23 cellular contexts compared by ENCODE assay signal in genomic region chr10:89219512-89220218, GRCh38. TPM values are rescaled to one million over a fixed set of nuclear protein-coding genes. Genes with fewer than 3 reads are reported as not detected.
DNase-seq lines count a peak whose midpoint lies in the region; ATAC-seq and TF ChIP-seq lines count a peak whose summit lies in the region.
"Had no signal": no experiment of that assay in that cellular context is flagged by ENCODE, and none has a peak within 500 bp of the region (broad histone marks: within the 10 kb centered on the region; RNA-seq: fewer than 3 reads in every experiment).

No MANE protein-coding gene starts in this region.

- H3K36me3 ChIP-seq in IMR-90 (ENCODE audit: control insufficient read depth, insufficient read depth, low read length), result no peaks in the 10 kb centered on the region; the same call in 1 of the 2 replicates
- peaks cover 7% of the 10 kb centered on the region for H3K36me3 ChIP-seq in CD8-positive, alpha-beta T cell (ENCODE audit: insufficient read depth, low read length)
- H3K36me3 ChIP-seq: gastrocnemius medialis had no signal

- in situ Hi-C loops in IMR-90 (cut with MboI; ENCODE audit: low sequenced_read_pairs), result loop anchor here (10.0 kb wide), 1 partner anchor 385 kb away; no protein-coding TSS in a partner anchor

- H3K4me3 Mint-ChIP-seq in stimulated activated effector memory CD8-positive, alpha-beta T cell treated with anti-CD3 and anti-CD28 coated beads, Interleukin-12 subunit alpha, Interleukin-12 subunit beta, amount 100 ng/mL, for 72 hours, result no peak overlapping the region
- H3K4me3 Mint-ChIP-seq in CD8-positive, alpha-beta T cell, result no peak overlapping the region
- no peak overlapping the region for H3K4me3 Mint-ChIP-seq in chondrocyte (ENCODE audit: unreplicated experiment)
- H3K4me3 Mint-ChIP-seq in activated T-helper 2 cell treated with anti-CD3 and anti-CD28 coated beads, Interferon-gamma antibody, Interleukin-2, Interleukin-4, amounts not matched to agents 10 μg/mL and 5 μg/mL and 100 μg/mL, durations not matched to agents 14 hours and 24 hours and 36 hours (ENCODE audit: low read depth), result no peak overlapping the region
- H3K4me3 Mint-ChIP-seq: nephron; T-helper 2 cell treated with Interferon-gamma antibody and Interleukin-4, amounts not matched to agents 5 μg/mL and 100 μg/mL, for 36 hours had no signal

- no peak for TF ChIP-seq CTCF in IMR-90 (conservative IDR thresholded peaks at IDR 0.05; ENCODE audit: low read depth, low read length)
- TF ChIP-seq CTCF in CD8-positive, alpha-beta T cell (IDR thresholded peaks at IDR 0.05), result no peak
- TF ChIP-seq CTCF in GM10248 (IDR thresholded peaks at IDR 0.05; ENCODE audit: control extremely low read depth, extremely low read depth, low read depth, missing control alignments), result no peak
- TF ChIP-seq CTCF in chondrocyte (IDR thresholded peaks at IDR 0.05), result no peak

- POLR2A ChIA-PET in IMR-90 (lab: Charles Lee; ENCODE audit: unreplicated experiment), result no interaction called here
- POLR2A ChIA-PET in CD8-positive, alpha-beta T cell (lab: Charles Lee), result no interaction called here
- POLR2A ChIA-PET in GM10248 (lab: Yijun Ruan, JAX), result no interaction called here

- H3K4ac ChIP-seq in IMR-90 (ENCODE audit: low read depth, low read length), result no peak overlapping the region

- H3K9ac ChIP-seq in IMR-90 (ENCODE audit: low read depth, low read length), result no peak overlapping the region
- H3K9ac ChIP-seq: parathyroid adenoma, SK-N-SH had no signal

- H3K18ac ChIP-seq in IMR-90 (ENCODE audit: low read depth, low read length), result no peak overlapping the region

- no peak overlapping the region for H2BK15ac ChIP-seq in IMR-90 (ENCODE audit: low read depth, low read length)

- H3K9me3 ChIP-seq in IMR-90 (ENCODE audit: control insufficient read depth, insufficient read depth, low read length), result no peaks in the 10 kb centered on the region
- no peaks in the 10 kb centered on the region for H3K9me3 ChIP-seq in CD8-positive, alpha-beta T cell (ENCODE audit: low read length)
- H3K9me3 ChIP-seq: gastrocnemius medialis, SK-N-SH, suprapubic skin had no signal

- H3K14ac ChIP-seq in IMR-90 (replicated peaks; ENCODE audit: low read depth, low read length), result no peak overlapping the region

- ATAC-seq in IMR-90 (ENCODE audit: low read depth), result peak; percentile 33; the same call in 1 of the 2 replicates
- peak; percentile 13 for ATAC-seq in stimulated activated effector memory CD8-positive, alpha-beta T cell treated with anti-CD3 and anti-CD28 coated beads, Interleukin-12 subunit alpha, Interleukin-12 subunit beta, amount 100 ng/mL, for 72 hours
- no peak for ATAC-seq in CD8-positive, alpha-beta T cell
- ATAC-seq: gastrocnemius medialis, K562 had no signal

- intact Hi-C loops in IMR-90 (cut with micrococcal nuclease) (loop anchor here (5.0 kb wide), 1 partner anchor 652 kb away; no protein-coding TSS in a partner anchor), head of caudate nucleus (cut with DNase I) (loop anchor here (5.0 to 10.0 kb wide), 4 partner anchors 33 to 385 kb away; partner anchors contain the start of genes IFIT1 and LIPA)
- intact Hi-C loops in CD8-positive, alpha-beta T cell (cut with DNase I, micrococcal nuclease), result loop anchor here (5.0 to 10.0 kb wide), 4 partner anchors 33 to 657 kb away; partner anchors contain the start of gene LIPA (in 1 of the 2)
- intact Hi-C loops in activated T-helper 2 cell treated with anti-CD3 and anti-CD28 coated beads, Interferon-gamma antibody, Interleukin-2, Interleukin-4, amounts not matched to agents 10 μg/mL and 5 μg/mL and 100 μg/mL, durations not matched to agents 14 hours and 24 hours and 36 hours (cut with micrococcal nuclease), result loop anchor here (5.0 kb wide), 2 partner anchors 343 to 382 kb away; no protein-coding TSS in a partner anchor

- H3K36me3 Mint-ChIP-seq in stimulated activated effector memory CD8-positive, alpha-beta T cell treated with anti-CD3 and anti-CD28 coated beads, Interleukin-12 subunit alpha, Interleukin-12 subunit beta, amount 100 ng/mL, for 72 hours, result peaks cover 21% of the 10 kb centered on the region
- peaks cover 53% of the 10 kb centered on the region for H3K36me3 Mint-ChIP-seq in CD8-positive, alpha-beta T cell
- peaks cover 2% of the 10 kb centered on the region for H3K36me3 Mint-ChIP-seq in chondrocyte (ENCODE audit: low read depth)
- H3K36me3 Mint-ChIP-seq in activated T-helper 2 cell treated with anti-CD3 and anti-CD28 coated beads, Interferon-gamma antibody, Interleukin-2, Interleukin-4, amounts not matched to agents 10 μg/mL and 5 μg/mL and 100 μg/mL, durations not matched to agents 14 hours and 24 hours and 36 hours (ENCODE audit: low read depth), result no peaks in the 10 kb centered on the region

- peaks cover 5% of the 10 kb centered on the region for H3K4me1 Mint-ChIP-seq in stimulated activated effector memory CD8-positive, alpha-beta T cell treated with anti-CD3 and anti-CD28 coated beads, Interleukin-12 subunit alpha, Interleukin-12 subunit beta, amount 100 ng/mL, for 72 hours
- peaks cover 9% of the 10 kb centered on the region for H3K4me1 Mint-ChIP-seq in CD8-positive, alpha-beta T cell (ENCODE audit: low read depth)
- H3K4me1 Mint-ChIP-seq in chondrocyte (ENCODE audit: low read depth), result peaks cover 8% of the 10 kb centered on the region
- H3K4me1 Mint-ChIP-seq in activated T-helper 2 cell treated with anti-CD3 and anti-CD28 coated beads, Interferon-gamma antibody, Interleukin-2, Interleukin-4, amounts not matched to agents 10 μg/mL and 5 μg/mL and 100 μg/mL, durations not matched to agents 14 hours and 24 hours and 36 hours (ENCODE audit: low read depth), result peaks cover 4% of the 10 kb centered on the region

- no CpG with 5 or more reads among the region's 4 CpGs for WGBS in IMR-90 (ENCODE audit: extremely low coverage in 2 of 2, insufficient read length in 1 of 2), 2 experiments

- no peaks in the 10 kb centered on the region for H3K27me3 ChIP-seq in IMR-90 (ENCODE audit: control insufficient read depth, insufficient read depth, low read length)
- no peaks in the 10 kb centered on the region for H3K27me3 ChIP-seq in CD8-positive, alpha-beta T cell (ENCODE audit: insufficient read depth, low read length)
- H3K27me3 ChIP-seq: gastrocnemius medialis, suprapubic skin had no signal

- no peak overlapping the region for H4K8ac ChIP-seq in IMR-90 (ENCODE audit: low read depth in 2 of 2, low read length in 2 of 2)

- no peak overlapping the region for H2AK9ac ChIP-seq in IMR-90 (replicated peaks; ENCODE audit: low read depth, low read length, poor library complexity)

- H2AK5ac ChIP-seq in IMR-90 (ENCODE audit: low read depth, low read length), result no peak overlapping the region

- H3K23ac ChIP-seq in IMR-90 (ENCODE audit: low read depth, low read length), result no peak overlapping the region

- H3K27me3 Mint-ChIP-seq in CD8-positive, alpha-beta T cell (ENCODE audit: low read depth), result no peaks in the 10 kb centered on the region
- no peaks in the 10 kb centered on the region for H3K27me3 Mint-ChIP-seq in chondrocyte (ENCODE audit: low read depth)
- H3K27me3 Mint-ChIP-seq in activated T-helper 2 cell treated with anti-CD3 and anti-CD28 coated beads, Interferon-gamma antibody, Interleukin-2, Interleukin-4, amounts not matched to agents 10 μg/mL and 5 μg/mL and 100 μg/mL, durations not matched to agents 14 hours and 24 hours and 36 hours (ENCODE audit: low read depth), result no peaks in the 10 kb centered on the region

- H3K79me1 ChIP-seq in IMR-90 (ENCODE audit: low read depth in 1 of 2, low read length in 2 of 2), result no peaks in the 10 kb centered on the region

- H3K4me3 ChIP-seq in IMR-90 (ENCODE audit: insufficient read depth, low read depth, low read length), result no peak overlapping the region
- no peak overlapping the region for H3K4me3 ChIP-seq in CD8-positive, alpha-beta T cell (ENCODE audit: low read depth, low read length)
- H3K4me3 ChIP-seq: gastrocnemius medialis, K562, suprapubic skin had no signal

- H4K91ac ChIP-seq in IMR-90 (ENCODE audit: insufficient read depth, low read depth, low read length), result no peak overlapping the region

- H2BK5ac ChIP-seq in IMR-90 (ENCODE audit: low read depth, low read length, poor library complexity, severe bottlenecking), result no peak overlapping the region

- no peaks in the 10 kb centered on the region for H3K9me1 ChIP-seq in IMR-90 (ENCODE audit: insufficient read depth, low read length)

- no peak overlapping the region for H2AFZ ChIP-seq in IMR-90 (replicated peaks; ENCODE audit: low read length, poor library complexity)
- H2AFZ ChIP-seq: parathyroid adenoma had no signal

- BruUV-seq in IMR-90 (replicated peaks; lab: Mats Ljungman, UMichigan), result no TSS peak

- TF ChIP-seq POLR2A in IMR-90 (IDR thresholded peaks at IDR 0.05; ENCODE audit: low read depth, low read length), result no peak

- no peak overlapping the region for H3K27ac Mint-ChIP-seq in stimulated activated effector memory CD8-positive, alpha-beta T cell treated with anti-CD3 and anti-CD28 coated beads, Interleukin-12 subunit alpha, Interleukin-12 subunit beta, amount 100 ng/mL, for 72 hours
- H3K27ac Mint-ChIP-seq in CD8-positive, alpha-beta T cell, result no peak overlapping the region
- no peak overlapping the region for H3K27ac Mint-ChIP-seq in chondrocyte (ENCODE audit: unreplicated experiment)
- no peak overlapping the region for H3K27ac Mint-ChIP-seq in activated T-helper 2 cell treated with anti-CD3 and anti-CD28 coated beads, Interferon-gamma antibody, Interleukin-2, Interleukin-4, amounts not matched to agents 10 μg/mL and 5 μg/mL and 100 μg/mL, durations not matched to agents 14 hours and 24 hours and 36 hours
- H3K27ac Mint-ChIP-seq: nephron; T-helper 2 cell treated with Interferon-gamma antibody and Interleukin-4, amounts not matched to agents 5 μg/mL and 100 μg/mL, for 36 hours had no signal

- H3K9me3 Mint-ChIP-seq in stimulated activated effector memory CD8-positive, alpha-beta T cell treated with anti-CD3 and anti-CD28 coated beads, Interleukin-12 subunit alpha, Interleukin-12 subunit beta, amount 100 ng/mL, for 72 hours, result no peaks in the 10 kb centered on the region
- H3K9me3 Mint-ChIP-seq in CD8-positive, alpha-beta T cell, result no peaks in the 10 kb centered on the region
- no peaks in the 10 kb centered on the region for H3K9me3 Mint-ChIP-seq in chondrocyte (ENCODE audit: low read depth)
- no peaks in the 10 kb centered on the region for H3K9me3 Mint-ChIP-seq in activated T-helper 2 cell treated with anti-CD3 and anti-CD28 coated beads, Interferon-gamma antibody, Interleukin-2, Interleukin-4, amounts not matched to agents 10 μg/mL and 5 μg/mL and 100 μg/mL, durations not matched to agents 14 hours and 24 hours and 36 hours
- H3K9me3 Mint-ChIP-seq: nephron; T-helper 2 cell treated with Interferon-gamma antibody and Interleukin-4, amounts not matched to agents 5 μg/mL and 100 μg/mL, for 36 hours had no signal

- H3K27ac ChIP-seq in IMR-90 (ENCODE audit: insufficient read depth, low read length), result no peak overlapping the region
- H3K27ac ChIP-seq in CD8-positive, alpha-beta T cell (ENCODE audit: low read depth, low read length), result no peak overlapping the region
- H3K27ac ChIP-seq: gastrocnemius medialis, parathyroid adenoma, suprapubic skin, VCaP had no signal

- CTCF ChIA-PET in IMR-90 (lab: Yijun Ruan, JAX), result no interaction called here
- CTCF ChIA-PET in CD8-positive, alpha-beta T cell (lab: Charles Lee), result interaction anchor here (0.8 to 5.6 kb wide), 5 partner anchors 12 to 286 kb away, joined by 3 to 61 read pairs (median 27); partner anchors contain the start of gene CH25H
- CTCF ChIA-PET in GM10248 (lab: Yijun Ruan, JAX), result interaction anchor here (1.3 to 4.4 kb wide), 6 partner anchors 11 to 286 kb away, joined by 5 to 74 read pairs (median 44); partner anchors contain the start of gene CH25H

- H2BK20ac ChIP-seq in IMR-90 (ENCODE audit: low read depth, low read length), result no peak overlapping the region

- H3K56ac ChIP-seq in IMR-90 (ENCODE audit: extremely low read depth, insufficient read depth, low read length), result no peak overlapping the region

- no peaks in the 10 kb centered on the region for H4K20me1 ChIP-seq in IMR-90 (ENCODE audit: insufficient read depth, low read length)

- no peak overlapping the region for H2BK120ac ChIP-seq in IMR-90 (ENCODE audit: low read depth, low read length)

- DNase-seq in IMR-90 (no peak), anterior cingulate cortex (lab: John Stamatoyannopoulos, UW) (peak in 37 of 58 donors; percentile 3 to 68 (median 40)), head of caudate nucleus (peak in 41 of 42 donors; percentile 21 to 85 (median 68)), GM10248 (ENCODE audit: extremely low spot score) (no peak), chondrocyte (ENCODE audit: low spot score) (no peak)
- DNase-seq in stimulated activated effector memory CD8-positive, alpha-beta T cell treated with anti-CD3 and anti-CD28 coated beads, Interleukin-12 subunit alpha, Interleukin-12 subunit beta, amount 100 ng/mL, for 72 hours (ENCODE audit: low spot score in 2 of 2), result no peak
- no peak for DNase-seq in CD8-positive, alpha-beta T cell
- no peak for DNase-seq in activated T-helper 2 cell treated with anti-CD3 and anti-CD28 coated beads, Interferon-gamma antibody, Interleukin-2, Interleukin-4, amounts not matched to agents 10 μg/mL and 5 μg/mL and 100 μg/mL, durations not matched to agents 14 hours and 24 hours and 36 hours (ENCODE audit: low spot score)
- DNase-seq: activated CD4-positive, alpha-beta T cell treated with anti-CD3 and anti-CD28 coated beads, Interleukin-2, amount 50 U/mL, for 1 hour; activated CD8-positive, alpha-beta memory T cell treated with anti-CD3 and anti-CD28 coated beads, Interleukin-2, amount 50 U/mL, for 48 hours; activated effector memory CD4-positive, alpha-beta T cell treated with Interleukin-2 at 50 U/mL for 16 hours; central memory CD4-positive, alpha-beta T cell; gastrocnemius medialis; NCI-H2171 treated with DMSO at 0.1 percent for 48 hours; NCI-H526; SK-N-SH; stimulated activated CD8-positive, alpha-beta memory T cell treated with anti-CD3 and anti-CD28 coated beads, Interleukin-4, amount 100 ng/mL, for 48 hours had no signal

- dilution Hi-C loops in IMR-90 (cut with HindIII; ENCODE audit: low sequenced_read_pairs, unreplicated experiment), result loop anchor here (25.0 kb wide), 1 partner anchor 207 kb away; no protein-coding TSS in a partner anchor

- no peaks in the 10 kb centered on the region for H3K4me1 ChIP-seq in IMR-90 (ENCODE audit: control insufficient read depth, insufficient read depth, low read length)
- H3K4me1 ChIP-seq in CD8-positive, alpha-beta T cell (ENCODE audit: insufficient read depth, low read length), result peaks cover 6% of the 10 kb centered on the region

- H3K4me2 ChIP-seq in IMR-90 (ENCODE audit: low read depth, low read length), result no peak overlapping the region
- H3K4me2 ChIP-seq: SK-N-SH had no signal

- TF ChIP-seq RAD21 in IMR-90 (IDR thresholded peaks at IDR 0.05; ENCODE audit: low read length), result no peak

- H4K5ac ChIP-seq in IMR-90 (ENCODE audit: low read depth, low read length), result no peak overlapping the region

RNA-seq across cellular contexts. Expression of gene CH25H, which starts 12.5 kb away (rescaled TPM):
- 0.18 TPM in 1 of 2 replicates, not detected in the other for total RNA-seq in IMR-90 (2012; rRNA removed)
- polyA plus RNA-seq in IMR-90 (2012; rRNA removed), result 0.12 and 0.19 TPM in 2 replicates
- 0.38 TPM in 1 of 2 replicates, not detected in the other for polyA plus RNA-seq in IMR-90 (2012; cell fraction: cytosol; rRNA removed)
- 0.09 and 0.15 TPM in 2 replicates for polyA plus RNA-seq in IMR-90 (2012; cell fraction: nucleus; rRNA removed; ENCODE audit: low replicate concordance)
- under 1 TPM; 0.44 to 0.54 TPM for total RNA-seq in CD8-positive, alpha-beta T cell
- total RNA-seq in chondrocyte, result not detected in 3 replicates
- total RNA-seq in activated T-helper 2 cell treated with anti-CD3 and anti-CD28 coated beads, Interferon-gamma antibody, Interleukin-2, Interleukin-4, amounts not matched to agents 10 μg/mL and 5 μg/mL and 100 μg/mL, durations not matched to agents 14 hours and 24 hours and 36 hours, result not detected in 2 replicates
- total RNA-seq: K562 had no signal
- polyA plus RNA-seq: K562, SK-N-SH had no signal

RNA-seq across cellular contexts. Expression of gene LIPA, which starts 31.9 kb away (rescaled TPM):
- total RNA-seq in IMR-90 (2012; rRNA removed) (31.9 and 32.5 TPM in 2 replicates), chondrocyte (35.8 to 52.5 TPM (median 44.1 TPM) in 3 replicates)
- polyA plus RNA-seq in IMR-90 (2012; rRNA removed), result 16.7 and 23.1 TPM in 2 replicates
- 4.7 and 8.1 TPM in 2 replicates for polyA plus RNA-seq in IMR-90 (2012; cell fraction: cytosol; rRNA removed)
- polyA plus RNA-seq in IMR-90 (2012; cell fraction: nucleus; rRNA removed; ENCODE audit: low replicate concordance), result 1.4 and 12.3 TPM in 2 replicates
- 10 to 100 TPM in 1 of 2 experiments, 1 to 10 TPM in 1; 9.7 to 12.1 TPM for total RNA-seq in CD8-positive, alpha-beta T cell
- 12.9 and 13.6 TPM in 2 replicates for total RNA-seq in activated T-helper 2 cell treated with anti-CD3 and anti-CD28 coated beads, Interferon-gamma antibody, Interleukin-2, Interleukin-4, amounts not matched to agents 10 μg/mL and 5 μg/mL and 100 μg/mL, durations not matched to agents 14 hours and 24 hours and 36 hours

Comparison
In these comparisons a context has a peak if more than half of its experiments do, and no peak if none do; other contexts are left out.
1. DNase-seq: peak in anterior cingulate cortex (37 of 58) and head of caudate nucleus (41 of 42); none in IMR-90 (single experiment), stimulated activated effector memory CD8-positive, alpha-beta T cell treated with anti-CD3 and anti-CD28 coated beads, Interleukin-12 subunit alpha, Interleukin-12 subunit beta, amount 100 ng/mL, for 72 hours (0 of 2), CD8-positive, alpha-beta T cell (0 of 7), GM10248 (single experiment), chondrocyte (single experiment) and activated T-helper 2 cell treated with anti-CD3 and anti-CD28 coated beads, Interferon-gamma antibody, Interleukin-2, Interleukin-4, amounts not matched to agents 10 μg/mL and 5 μg/mL and 100 μg/mL, durations not matched to agents 14 hours and 24 hours and 36 hours (single experiment).